16 cellular contexts compared by ENCODE assay signal in genomic region chr10:6511347-6511746, GRCh38.
DNase-seq lines count a peak whose midpoint lies in the region; ATAC-seq and TF ChIP-seq lines count a peak whose summit lies in the region.
"Had no signal": no experiment of that assay in that cellular context is flagged by ENCODE, and none has a peak within 500 bp of the region (broad histone marks: within the 10 kb centered on the region; RNA-seq: fewer than 3 reads in every experiment).

No MANE protein-coding gene starts in this region.

- H3K36me3 Mint-ChIP-seq in activated naive CD8-positive, alpha-beta T cell, result peaks cover 28% of the 10 kb centered on the region
- peaks cover 90% of the 10 kb centered on the region for H3K36me3 Mint-ChIP-seq in activated naive CD8-positive, alpha-beta T cell treated with anti-CD3 and anti-CD28 coated beads for 36 hours
- peaks cover 92% of the 10 kb centered on the region for H3K36me3 Mint-ChIP-seq in activated CD8-positive, alpha-beta T cell treated with anti-CD3 and anti-CD28 coated beads, Interleukin-2, amount 10 ng/mL, durations not matched to agents 7 days and 5 days (ENCODE audit: low read depth)
- H3K36me3 Mint-ChIP-seq in effector memory CD8-positive, alpha-beta T cell (ENCODE audit: insufficient read depth), result peaks cover 59% of the 10 kb centered on the region
- H3K36me3 Mint-ChIP-seq in nephron progenitor cell (ENCODE audit: low read depth), result peaks cover 62% of the 10 kb centered on the region

- no peaks in the 10 kb centered on the region for H3K27me3 Mint-ChIP-seq in activated naive CD8-positive, alpha-beta T cell
- H3K27me3 Mint-ChIP-seq in activated naive CD8-positive, alpha-beta T cell treated with anti-CD3 and anti-CD28 coated beads for 36 hours, result no peaks in the 10 kb centered on the region
- H3K27me3 Mint-ChIP-seq in activated CD8-positive, alpha-beta T cell treated with anti-CD3 and anti-CD28 coated beads, Interleukin-2, amount 10 ng/mL, durations not matched to agents 7 days and 5 days (ENCODE audit: low read depth), result no peaks in the 10 kb centered on the region
- H3K27me3 Mint-ChIP-seq in effector memory CD8-positive, alpha-beta T cell, result no peaks in the 10 kb centered on the region
- peaks cover 8% of the 10 kb centered on the region for H3K27me3 Mint-ChIP-seq in nephron progenitor cell (ENCODE audit: low read depth, poor library complexity)
- H3K27me3 Mint-ChIP-seq: CD4-positive, alpha-beta memory T cell had no signal

- no peak for ATAC-seq in activated CD8-positive, alpha-beta T cell treated with anti-CD3 and anti-CD28 coated beads, Interleukin-2, amount 10 ng/mL, durations not matched to agents 7 days and 5 days
- no peak for ATAC-seq in effector memory CD8-positive, alpha-beta T cell (replicated peaks)
- ATAC-seq in gastrocnemius medialis (no peak), left lung (no peak)

- intact Hi-C loops in gastrocnemius medialis (cut with DNase I; ENCODE audit: low total_unique reads), result loop anchor here (10.0 kb wide), 2 partner anchors 133 to 223 kb away; no protein-coding TSS in a partner anchor
- intact Hi-C loops in left lung (cut with DNase I), result no loop called here

- POLR2A ChIA-PET in activated CD8-positive, alpha-beta T cell treated with anti-CD3 and anti-CD28 coated beads, Interleukin-2, amount 10 ng/mL, durations not matched to agents 7 days and 5 days (lab: Charles Lee), result interaction anchor here (0.9 kb wide), 1 partner anchor 16 kb away, joined by 3 read pairs; no protein-coding TSS in a partner anchor

- H3K4me1 ChIP-seq in gastrocnemius medialis (peaks cover 28 to 35% of the 10 kb centered on the region in 2 donors), left lung (no peaks in the 10 kb centered on the region)

- DNase-seq in activated naive CD8-positive, alpha-beta T cell treated with anti-CD3 and anti-CD28 coated beads for 36 hours, result no peak
- peak; percentile 11 for DNase-seq in activated CD8-positive, alpha-beta T cell treated with anti-CD3 and anti-CD28 coated beads, Interleukin-2, amount 10 ng/mL, durations not matched to agents 7 days and 5 days
- DNase-seq in effector memory CD8-positive, alpha-beta T cell, result no peak
- no peak for DNase-seq in gastrocnemius medialis
- no peak for DNase-seq in nephron progenitor cell
- no peak for DNase-seq in left lung
- no peak for DNase-seq in retina
- DNase-seq: CD4-positive, alpha-beta memory T cell; HFFc6; NCI-H1092 treated with DMSO at 0.1 percent for 48 hours; NCI-H2081 treated with DMSO at 0.1 percent for 48 hours; NCI-H510A; NCI-H774; PC-9 had no signal

- H3K27ac Mint-ChIP-seq in activated naive CD8-positive, alpha-beta T cell, result peak overlapping the region; percentile 84
- no peak overlapping the region for H3K27ac Mint-ChIP-seq in activated naive CD8-positive, alpha-beta T cell treated with anti-CD3 and anti-CD28 coated beads for 36 hours
- H3K27ac Mint-ChIP-seq in activated CD8-positive, alpha-beta T cell treated with anti-CD3 and anti-CD28 coated beads, Interleukin-2, amount 10 ng/mL, durations not matched to agents 7 days and 5 days, result no peak overlapping the region
- peak overlapping the region; percentile 84 to 94 for H3K27ac Mint-ChIP-seq in effector memory CD8-positive, alpha-beta T cell
- no peak overlapping the region for H3K27ac Mint-ChIP-seq in nephron progenitor cell
- H3K27ac Mint-ChIP-seq: HFFc6 had no signal

- in situ Hi-C loops in gastrocnemius medialis (cut with MboI; ENCODE audit: low sequenced_read_pairs in 4 of 4), result no loop called here

- H3K27me3 ChIP-seq in gastrocnemius medialis (no peaks in the 10 kb centered on the region), left lung (no peaks in the 10 kb centered on the region)

- H3K9me3 ChIP-seq in gastrocnemius medialis (no peaks in the 10 kb centered on the region), left lung (no peaks in the 10 kb centered on the region)

- peaks cover 0 to 14% of the 10 kb centered on the region in 2 donors for H3K36me3 ChIP-seq in gastrocnemius medialis
- H3K36me3 ChIP-seq in left lung, result peaks cover 0 to 5% of the 10 kb centered on the region in 2 donors

- H3K4me3 Mint-ChIP-seq in activated naive CD8-positive, alpha-beta T cell, result peak overlapping the region; percentile 45
- no peak overlapping the region for H3K4me3 Mint-ChIP-seq in activated naive CD8-positive, alpha-beta T cell treated with anti-CD3 and anti-CD28 coated beads for 36 hours
- no peak overlapping the region for H3K4me3 Mint-ChIP-seq in activated CD8-positive, alpha-beta T cell treated with anti-CD3 and anti-CD28 coated beads, Interleukin-2, amount 10 ng/mL, durations not matched to agents 7 days and 5 days
- H3K4me3 Mint-ChIP-seq in effector memory CD8-positive, alpha-beta T cell, result no peak overlapping the region
- no peak overlapping the region for H3K4me3 Mint-ChIP-seq in nephron progenitor cell
- H3K4me3 Mint-ChIP-seq: HFFc6 had no signal

- no peak for TF ChIP-seq CTCF in gastrocnemius medialis (IDR thresholded peaks at IDR 0.05 in 4 of 5, conservative IDR thresholded peaks at IDR 0.05 in 1 of 5)
- TF ChIP-seq CTCF in nephron progenitor cell (IDR thresholded peaks at IDR 0.05), result no peak
- TF ChIP-seq CTCF in left lung (IDR thresholded peaks at IDR 0.05), result no peak

- peaks cover 72% of the 10 kb centered on the region for H3K4me1 Mint-ChIP-seq in activated naive CD8-positive, alpha-beta T cell (ENCODE audit: low read depth)
- H3K4me1 Mint-ChIP-seq in activated naive CD8-positive, alpha-beta T cell treated with anti-CD3 and anti-CD28 coated beads for 36 hours, result peaks cover 65% of the 10 kb centered on the region
- H3K4me1 Mint-ChIP-seq in activated CD8-positive, alpha-beta T cell treated with anti-CD3 and anti-CD28 coated beads, Interleukin-2, amount 10 ng/mL, durations not matched to agents 7 days and 5 days (ENCODE audit: low read depth), result peaks cover 71% of the 10 kb centered on the region
- peaks cover 40 to 70% of the 10 kb centered on the region in 2 donors for H3K4me1 Mint-ChIP-seq in effector memory CD8-positive, alpha-beta T cell (ENCODE audit: low read depth in 2 of 2)
- H3K4me1 Mint-ChIP-seq in nephron progenitor cell, result peaks cover 3% of the 10 kb centered on the region

- H3K27ac ChIP-seq in gastrocnemius medialis, result peak overlapping the region; percentile 88 to 92 (median 90)
- H3K27ac ChIP-seq in left lung, result no peak overlapping the region
- H3K27ac ChIP-seq: KMS-11, PC-9 had no signal

- H3K4me3 ChIP-seq in gastrocnemius medialis, result no peak overlapping the region
- no peak overlapping the region for H3K4me3 ChIP-seq in left lung
- H3K4me3 ChIP-seq: PC-9 had no signal

- TF ChIP-seq POLR2A in gastrocnemius medialis (IDR thresholded peaks at IDR 0.05), result no peak

- CTCF ChIA-PET in activated CD8-positive, alpha-beta T cell treated with anti-CD3 and anti-CD28 coated beads, Interleukin-2, amount 10 ng/mL, durations not matched to agents 7 days and 5 days (lab: Charles Lee), result no interaction called here

- H3K9me3 Mint-ChIP-seq in activated naive CD8-positive, alpha-beta T cell (ENCODE audit: low read depth), result no peaks in the 10 kb centered on the region
- peaks cover 17% of the 10 kb centered on the region for H3K9me3 Mint-ChIP-seq in activated naive CD8-positive, alpha-beta T cell treated with anti-CD3 and anti-CD28 coated beads for 36 hours
- peaks cover 22% of the 10 kb centered on the region for H3K9me3 Mint-ChIP-seq in activated CD8-positive, alpha-beta T cell treated with anti-CD3 and anti-CD28 coated beads, Interleukin-2, amount 10 ng/mL, durations not matched to agents 7 days and 5 days (ENCODE audit: insufficient read depth)
- H3K9me3 Mint-ChIP-seq in effector memory CD8-positive, alpha-beta T cell, result no peaks in the 10 kb centered on the region
- H3K9me3 Mint-ChIP-seq in nephron progenitor cell, result peaks cover 29% of the 10 kb centered on the region
- H3K9me3 Mint-ChIP-seq: CD4-positive, alpha-beta memory T cell; HFFc6 had no signal

Comparison
In these comparisons a context has a peak if more than half of its experiments do, and no peak if none do; other contexts are left out.
1. H3K27ac Mint-ChIP-seq: peak in activated naive CD8-positive, alpha-beta T cell (single experiment) and effector memory CD8-positive, alpha-beta T cell (2 of 2); none in activated naive CD8-positive, alpha-beta T cell treated with anti-CD3 and anti-CD28 coated beads for 36 hours (single experiment), activated CD8-positive, alpha-beta T cell treated with anti-CD3 and anti-CD28 coated beads, Interleukin-2, amount 10 ng/mL, durations not matched to agents 7 days and 5 days (single experiment) and nephron progenitor cell (single experiment).
2. H3K27ac ChIP-seq: peak in gastrocnemius medialis (4 of 4); none in left lung (0 of 2).